Comparison of ENCODE assay signal across 22 cellular contexts in the genomic region with DNA sequence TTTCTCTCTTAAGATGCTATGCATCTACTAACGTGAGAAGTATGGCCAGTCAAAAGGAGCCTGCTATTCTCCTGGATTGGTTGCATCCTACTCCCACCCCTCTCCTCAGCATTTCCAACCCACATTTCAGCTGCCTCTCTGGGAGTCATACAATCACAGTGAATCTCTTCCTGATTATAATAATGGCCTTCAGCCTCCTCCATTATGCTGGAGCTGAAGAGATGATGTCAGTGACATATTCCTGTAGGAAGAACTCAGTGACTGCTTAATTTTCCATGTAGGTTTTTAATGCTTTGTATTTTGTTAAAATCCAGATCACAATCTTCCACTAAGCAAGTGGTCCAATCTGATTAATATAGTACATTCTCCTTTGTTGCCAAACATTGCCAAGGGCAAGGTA.
DNase-seq lines count a peak whose midpoint lies in the region; ATAC-seq and TF ChIP-seq lines count a peak whose summit lies in the region.
"Had no signal": no experiment of that assay in that cellular context is flagged by ENCODE, and none has a peak within 500 bp of the region (broad histone marks: within the 10 kb centered on the region; RNA-seq: fewer than 3 reads in every experiment).

No MANE protein-coding gene starts in this region.

- H2AK5ac ChIP-seq in mesenchymal stem cell (ENCODE audit: low read length, severe bottlenecking): no peak overlapping the region

- no peak for ATAC-seq in activated T-cell treated with anti-CD3 and anti-CD28 coated beads, Interleukin-2, amount 50 U/mL, for 4 hours
- no peak for ATAC-seq in CD4-positive, alpha-beta T cell (ENCODE audit: poor library complexity)
- no peak for ATAC-seq in naive thymus-derived CD8-positive, alpha-beta T cell

- no peaks in the 10 kb centered on the region for H3K79me1 ChIP-seq in mesenchymal stem cell (replicated peaks; ENCODE audit: low read length, poor library complexity, severe bottlenecking)

- no peaks in the 10 kb centered on the region for H3K27me3 ChIP-seq in CD4-positive, alpha-beta T cell (ENCODE audit: control insufficient read depth, insufficient read depth, low read length)
- H3K27me3 ChIP-seq in CD8-positive, alpha-beta memory T cell (ENCODE audit: insufficient read depth, low read length, poor library complexity, severe bottlenecking): no peaks in the 10 kb centered on the region
- H3K27me3 ChIP-seq in mesenchymal stem cell (ENCODE audit: control insufficient read depth in 1 of 2, insufficient read depth in 1 of 2, low read length in 2 of 2): no peaks in the 10 kb centered on the region
- H3K27me3 ChIP-seq: SJSA1 had no signal

- H3K9me3 ChIP-seq in CD4-positive, alpha-beta T cell (ENCODE audit: control insufficient read depth, low read length): no peaks in the 10 kb centered on the region
- H3K9me3 ChIP-seq in CD8-positive, alpha-beta memory T cell (ENCODE audit: low read length): no peaks in the 10 kb centered on the region
- no peaks in the 10 kb centered on the region for H3K9me3 ChIP-seq in mesenchymal stem cell (ENCODE audit: control insufficient read depth, low read length)
- H3K9me3 ChIP-seq: Caco-2, SJSA1 had no signal

- no peak overlapping the region for H3K23ac ChIP-seq in mesenchymal stem cell (ENCODE audit: low read length in 2 of 2)

- no peak overlapping the region for H4K91ac ChIP-seq in mesenchymal stem cell (ENCODE audit: low read length)

- POLR2A ChIA-PET in CD4-positive, alpha-beta T cell (lab: Charles Lee): interaction anchor here (0.8 to 5.1 kb wide), 5 partner anchors 10 to 137 kb away, joined by 3 to 68 read pairs (median 4); a partner anchor contains a TSS
- POLR2A ChIA-PET in CD8-positive, alpha-beta memory T cell (lab: Charles Lee): no interaction called here
- POLR2A ChIA-PET in naive thymus-derived CD8-positive, alpha-beta T cell (lab: Charles Lee): interaction anchor here (0.5 to 7.7 kb wide), 6 partner anchors 11 to 739 kb away, joined by 3 to 105 read pairs (median 3); a partner anchor contains a TSS

- H4K8ac ChIP-seq in mesenchymal stem cell (ENCODE audit: low read length): no peak overlapping the region

- H2BK15ac ChIP-seq in mesenchymal stem cell (ENCODE audit: low read depth, poor library complexity, severe bottlenecking): no peak overlapping the region

- intact Hi-C loops in CD4-positive, alpha-beta T cell (cut with DNase I, micrococcal nuclease): loop anchor here (5.0 kb wide), 2 partner anchors 75 to 80 kb away; no protein-coding TSS in a partner anchor

- peaks cover 60% of the 10 kb centered on the region for H3K4me1 Mint-ChIP-seq in activated T-cell treated with anti-CD3 and anti-CD28 coated beads, Interleukin-2, amount 50 U/mL, for 24 hours (ENCODE audit: low read depth)
- peaks cover 56% of the 10 kb centered on the region for H3K4me1 Mint-ChIP-seq in activated T-cell treated with anti-CD3 and anti-CD28 coated beads, Interleukin-2, amount 50 U/mL, for 4 hours (ENCODE audit: low read depth)
- peaks cover 76% of the 10 kb centered on the region for H3K4me1 Mint-ChIP-seq in CD4-positive, alpha-beta T cell (ENCODE audit: low read depth)
- peaks cover 28 to 44% (median 42%) of the 10 kb centered on the region in 3 donors for H3K4me1 Mint-ChIP-seq in CD8-positive, alpha-beta memory T cell
- H3K4me1 Mint-ChIP-seq in naive thymus-derived CD8-positive, alpha-beta T cell: peaks cover 44 to 77% (median 62%) of the 10 kb centered on the region in 4 donors
- H3K4me1 Mint-ChIP-seq: B cell, CD14-positive monocyte had no signal

- H3K4me1 ChIP-seq in CD8-positive, alpha-beta memory T cell (ENCODE audit: insufficient read depth, low read length): peaks cover 45% of the 10 kb centered on the region
- no peaks in the 10 kb centered on the region for H3K4me1 ChIP-seq in mesenchymal stem cell (ENCODE audit: control insufficient read depth, insufficient read depth, low read depth, low read length)
- H3K4me1 ChIP-seq: Caco-2, SJSA1 had no signal

- H3K27ac Mint-ChIP-seq in activated T-cell treated with anti-CD3 and anti-CD28 coated beads, Interleukin-2, amount 50 U/mL, for 24 hours: peak overlapping the region; percentile 8
- peak overlapping the region; percentile 89 for H3K27ac Mint-ChIP-seq in CD4-positive, alpha-beta T cell
- peak overlapping the region in 5 of 8 donors; percentile 7 to 67 (median 8) for H3K27ac Mint-ChIP-seq in CD8-positive, alpha-beta memory T cell
- H3K27ac Mint-ChIP-seq in naive thymus-derived CD8-positive, alpha-beta T cell: peak overlapping the region; percentile 85 to 98 (median 96)
- H3K27ac Mint-ChIP-seq: B cell, CD14-positive monocyte had no signal

- H3K9me3 Mint-ChIP-seq in activated T-cell treated with anti-CD3 and anti-CD28 coated beads, Interleukin-2, amount 50 U/mL, for 24 hours: peaks cover 14% of the 10 kb centered on the region
- peaks cover 6% of the 10 kb centered on the region for H3K9me3 Mint-ChIP-seq in activated T-cell treated with anti-CD3 and anti-CD28 coated beads, Interleukin-2, amount 50 U/mL, for 4 hours
- peaks cover 4% of the 10 kb centered on the region for H3K9me3 Mint-ChIP-seq in CD4-positive, alpha-beta T cell
- H3K9me3 Mint-ChIP-seq in CD8-positive, alpha-beta memory T cell: no peaks in the 10 kb centered on the region
- peaks cover 5 to 41% (median 16%) of the 10 kb centered on the region in 9 donors for H3K9me3 Mint-ChIP-seq in naive thymus-derived CD8-positive, alpha-beta T cell

- no peak overlapping the region for H2BK5ac ChIP-seq in mesenchymal stem cell (ENCODE audit: low read depth, low read length, poor library complexity, severe bottlenecking)

- H3K4ac ChIP-seq in mesenchymal stem cell (ENCODE audit: low read depth in 1 of 2, low read length in 2 of 2): no peak overlapping the region

- H3K18ac ChIP-seq in mesenchymal stem cell (ENCODE audit: low read depth in 1 of 2, low read length in 2 of 2): no peak overlapping the region

- TF ChIP-seq CTCF in CD4-positive, alpha-beta T cell (IDR thresholded peaks at IDR 0.05): no peak

- peak overlapping the region; percentile 52 for H3K27ac ChIP-seq in CD4-positive, alpha-beta T cell (ENCODE audit: low read depth, low read length)
- H3K27ac ChIP-seq in CD8-positive, alpha-beta memory T cell (ENCODE audit: low read depth, low read length): no peak overlapping the region
- no peak overlapping the region for H3K27ac ChIP-seq in mesenchymal stem cell (ENCODE audit: low read length, poor library complexity, severe bottlenecking)
- H3K27ac ChIP-seq: GM23248, SJSA1 had no signal

- no peak overlapping the region for H3K14ac ChIP-seq in mesenchymal stem cell (ENCODE audit: low read length in 2 of 2)

- H3K9ac ChIP-seq in mesenchymal stem cell (ENCODE audit: low read length): no peak overlapping the region
- H3K9ac ChIP-seq: GM23248 had no signal

- H2BK12ac ChIP-seq in mesenchymal stem cell (ENCODE audit: low read length in 2 of 2): no peak overlapping the region

- CTCF ChIA-PET in CD4-positive, alpha-beta T cell (lab: Charles Lee): no interaction called here
- CTCF ChIA-PET in CD8-positive, alpha-beta memory T cell (lab: Charles Lee): interaction anchor here (1.0 kb wide), 1 partner anchor 10 kb away, joined by 3 read pairs; no protein-coding TSS in a partner anchor

- 92% methylated on average over 1 of the region's 1 CpG for WGBS in mesenchymal stem cell

- no peak overlapping the region for H2AFZ ChIP-seq in mesenchymal stem cell (ENCODE audit: low read depth, low read length)
- H2AFZ ChIP-seq: GM23248 had no signal

- H3K4me3 ChIP-seq in CD8-positive, alpha-beta memory T cell (ENCODE audit: low read length): no peak overlapping the region
- no peak overlapping the region for H3K4me3 ChIP-seq in mesenchymal stem cell (ENCODE audit: insufficient read depth in 1 of 2, low read depth in 1 of 2, low read length in 2 of 2)
- H3K4me3 ChIP-seq: GM23248, SJSA1 had no signal

- no peaks in the 10 kb centered on the region for H3K27me3 Mint-ChIP-seq in activated T-cell treated with anti-CD3 and anti-CD28 coated beads, Interleukin-2, amount 50 U/mL, for 24 hours
- H3K27me3 Mint-ChIP-seq in activated T-cell treated with anti-CD3 and anti-CD28 coated beads, Interleukin-2, amount 50 U/mL, for 4 hours (ENCODE audit: low read depth): no peaks in the 10 kb centered on the region
- no peaks in the 10 kb centered on the region for H3K27me3 Mint-ChIP-seq in CD4-positive, alpha-beta T cell
- no peaks in the 10 kb centered on the region for H3K27me3 Mint-ChIP-seq in CD8-positive, alpha-beta memory T cell
- peaks cover 0 to 2% (median 0%) of the 10 kb centered on the region in 5 donors for H3K27me3 Mint-ChIP-seq in naive thymus-derived CD8-positive, alpha-beta T cell
- H3K27me3 Mint-ChIP-seq: B cell had no signal

- H3K36me3 Mint-ChIP-seq in activated T-cell treated with anti-CD3 and anti-CD28 coated beads, Interleukin-2, amount 50 U/mL, for 24 hours (ENCODE audit: low read depth): peaks cover 4% of the 10 kb centered on the region
- H3K36me3 Mint-ChIP-seq in activated T-cell treated with anti-CD3 and anti-CD28 coated beads, Interleukin-2, amount 50 U/mL, for 4 hours (ENCODE audit: insufficient read depth): peaks cover 8% of the 10 kb centered on the region
- H3K36me3 Mint-ChIP-seq in CD4-positive, alpha-beta T cell (ENCODE audit: low read depth): peaks cover 35% of the 10 kb centered on the region
- peaks cover 0 to 4% (median 3%) of the 10 kb centered on the region in 3 donors for H3K36me3 Mint-ChIP-seq in CD8-positive, alpha-beta memory T cell
- H3K36me3 Mint-ChIP-seq in naive thymus-derived CD8-positive, alpha-beta T cell: peaks cover 2 to 37% (median 22%) of the 10 kb centered on the region in 3 donors
- H3K36me3 Mint-ChIP-seq: CD14-positive monocyte had no signal

- DNase-seq in activated T-cell treated with anti-CD3 and anti-CD28 coated beads, Interleukin-2, amount 50 U/mL, for 24 hours: no peak
- no peak for DNase-seq in activated T-cell treated with anti-CD3 and anti-CD28 coated beads, Interleukin-2, amount 50 U/mL, for 4 hours
- DNase-seq in CD4-positive, alpha-beta T cell: no peak
- no peak for DNase-seq in CD8-positive, alpha-beta memory T cell
- no peak for DNase-seq in naive thymus-derived CD8-positive, alpha-beta T cell
- DNase-seq in SW 1271 (lab: John Stamatoyannopoulos, UW): no peak
- DNase-seq in mesenchymal stem cell: no peak
- DNase-seq: Caco-2, GM23248, H7, NCI-H1048, NCI-H1417, NCI-H1694, NCI-H2029 treated with DMSO at 0.1 percent for 48 hours, NCI-H446 treated with DMSO at 0.1 percent for 48 hours, NCI-H526, NCI-H82, Right ventricle myocardium superior, RPMI8226 had no signal

- H3K36me3 ChIP-seq in CD8-positive, alpha-beta memory T cell (ENCODE audit: insufficient read depth, low read length): no peaks in the 10 kb centered on the region
- H3K36me3 ChIP-seq in mesenchymal stem cell (ENCODE audit: control insufficient read depth in 1 of 2, insufficient read depth in 2 of 2, low read depth in 1 of 2, low read length in 2 of 2): no peaks in the 10 kb centered on the region
- H3K36me3 ChIP-seq: SJSA1 had no signal

- H3K4me3 Mint-ChIP-seq in activated T-cell treated with anti-CD3 and anti-CD28 coated beads, Interleukin-2, amount 50 U/mL, for 24 hours: no peak overlapping the region
- H3K4me3 Mint-ChIP-seq in activated T-cell treated with anti-CD3 and anti-CD28 coated beads, Interleukin-2, amount 50 U/mL, for 4 hours: no peak overlapping the region
- H3K4me3 Mint-ChIP-seq in CD4-positive, alpha-beta T cell: peak overlapping the region; percentile 52
- no peak overlapping the region for H3K4me3 Mint-ChIP-seq in CD8-positive, alpha-beta memory T cell
- H3K4me3 Mint-ChIP-seq in naive thymus-derived CD8-positive, alpha-beta T cell: peak overlapping the region in 9 of 10 donors; percentile 57 to 87 (median 74)
- H3K4me3 Mint-ChIP-seq: B cell, CD14-positive monocyte had no signal

- no peak overlapping the region for H2BK120ac ChIP-seq in mesenchymal stem cell (ENCODE audit: low read depth, low read length)

- no peak overlapping the region for H3K4me2 ChIP-seq in mesenchymal stem cell (ENCODE audit: low read length, poor library complexity, severe bottlenecking)

Comparison
In these comparisons a context has a peak if more than half of its experiments do, and no peak if none do; other contexts are left out.
1. H3K27ac Mint-ChIP-seq: peak in every context shown above with its lines; median percentile 96 in naive thymus-derived CD8-positive, alpha-beta T cell; 89 in CD4-positive, alpha-beta T cell; 8 in activated T-cell treated with anti-CD3 and anti-CD28 coated beads, Interleukin-2, amount 50 U/mL, for 24 hours; 8 in CD8-positive, alpha-beta memory T cell.
2. H3K4me3 Mint-ChIP-seq: peak in CD4-positive, alpha-beta T cell (single experiment) and naive thymus-derived CD8-positive, alpha-beta T cell (9 of 10); none in activated T-cell treated with anti-CD3 and anti-CD28 coated beads, Interleukin-2, amount 50 U/mL, for 24 hours (single experiment), activated T-cell treated with anti-CD3 and anti-CD28 coated beads, Interleukin-2, amount 50 U/mL, for 4 hours (single experiment) and CD8-positive, alpha-beta memory T cell (0 of 7).